8 cellular contexts compared by ENCODE assay signal in the genomic region with DNA sequence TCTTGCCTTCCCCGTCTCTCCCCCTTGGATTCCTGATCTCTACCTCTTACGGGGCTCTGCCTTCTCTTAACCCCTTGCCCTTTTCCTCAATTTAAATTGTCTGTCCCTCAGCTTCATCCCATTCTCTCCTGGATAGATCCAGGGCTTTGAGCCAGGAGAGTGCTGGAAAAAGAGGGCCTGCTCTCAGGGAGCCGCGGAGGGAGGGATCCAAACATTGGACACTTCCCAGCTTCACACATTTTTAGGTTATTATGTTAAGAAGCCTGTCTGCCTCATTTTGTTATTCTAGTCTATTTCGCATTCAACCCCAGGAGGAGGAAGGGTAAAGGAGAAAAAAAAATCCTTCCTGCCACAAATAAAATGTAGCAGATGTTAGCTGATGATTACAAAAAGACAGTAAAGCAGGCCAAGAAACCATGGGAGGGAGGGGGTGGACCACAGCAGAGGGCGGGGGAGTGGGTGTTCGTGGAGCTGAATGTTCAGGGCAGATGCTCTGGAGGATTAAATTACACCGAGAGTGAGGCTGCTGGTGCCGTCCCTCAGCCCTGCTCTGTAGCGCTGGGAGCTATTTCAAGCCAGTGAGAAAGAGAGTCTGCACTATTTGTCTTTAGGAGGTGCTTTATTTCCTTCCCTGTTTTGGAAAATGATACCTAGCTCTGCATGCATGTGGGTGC.
DNase-seq lines count a peak whose midpoint lies in the region; TF ChIP-seq lines count a peak whose summit lies in the region.

No MANE protein-coding gene starts in this region.

- no peak for TF ChIP-seq CTCF in vagina (IDR thresholded peaks at IDR 0.05)

- peak overlapping the region; percentile 48 for H3K27ac ChIP-seq in cingulate gyrus (ENCODE audit: low read depth, low read length)
- peak overlapping the region; percentile 66 for H3K27ac ChIP-seq in vagina

- H3K4me1 ChIP-seq in vagina, result peaks cover 43% of the 10 kb centered on the region

- peak; percentile 46 to 65 for DNase-seq in NOMO-1 (lab: John Stamatoyannopoulos, UW; ENCODE audit: unreplicated experiment in 2 of 2)
- DNase-seq in NOMO-1 treated with dmso at 0.1 percent for 144 hours (lab: John Stamatoyannopoulos, UW; ENCODE audit: unreplicated experiment), result no peak
- DNase-seq in NCI-H69 (lab: John Stamatoyannopoulos, UW), result peak; percentile 97
- DNase-seq in midbrain (lab: John Stamatoyannopoulos, UW), result peak; percentile 38
- DNase-seq in vagina (ENCODE audit: extremely low spot score in 2 of 2), result no peak
- DNase-seq in central memory CD4-positive, alpha-beta T cell, result no peak
- no peak for DNase-seq in cerebellar nuclear complex (lab: John Stamatoyannopoulos, UW)

- intact Hi-C loops in vagina (cut with DNase I), result no loop called here

- no peaks in the 10 kb centered on the region for H3K9me3 ChIP-seq in vagina

- no peak for TF ChIP-seq POLR2A in vagina (IDR thresholded peaks at IDR 0.05)

- no peaks in the 10 kb centered on the region for H3K36me3 ChIP-seq in vagina

- H3K27me3 ChIP-seq in vagina, result no peaks in the 10 kb centered on the region

- peak overlapping the region in 1 of 2 donors; percentile 8 for H3K4me3 ChIP-seq in vagina

Comparison
In these comparisons a context has a peak if more than half of its experiments do, and no peak if none do; other contexts are left out.
1. DNase-seq: peak in NOMO-1 (2 of 2), NCI-H69 (single experiment) and midbrain (single experiment); none in NOMO-1 treated with dmso at 0.1 percent for 144 hours (single experiment), vagina (0 of 2), central memory CD4-positive, alpha-beta T cell (single experiment) and cerebellar nuclear complex (0 of 2).